Comparison of ENCODE assay signal across 1 cellular context in the genomic region with DNA sequence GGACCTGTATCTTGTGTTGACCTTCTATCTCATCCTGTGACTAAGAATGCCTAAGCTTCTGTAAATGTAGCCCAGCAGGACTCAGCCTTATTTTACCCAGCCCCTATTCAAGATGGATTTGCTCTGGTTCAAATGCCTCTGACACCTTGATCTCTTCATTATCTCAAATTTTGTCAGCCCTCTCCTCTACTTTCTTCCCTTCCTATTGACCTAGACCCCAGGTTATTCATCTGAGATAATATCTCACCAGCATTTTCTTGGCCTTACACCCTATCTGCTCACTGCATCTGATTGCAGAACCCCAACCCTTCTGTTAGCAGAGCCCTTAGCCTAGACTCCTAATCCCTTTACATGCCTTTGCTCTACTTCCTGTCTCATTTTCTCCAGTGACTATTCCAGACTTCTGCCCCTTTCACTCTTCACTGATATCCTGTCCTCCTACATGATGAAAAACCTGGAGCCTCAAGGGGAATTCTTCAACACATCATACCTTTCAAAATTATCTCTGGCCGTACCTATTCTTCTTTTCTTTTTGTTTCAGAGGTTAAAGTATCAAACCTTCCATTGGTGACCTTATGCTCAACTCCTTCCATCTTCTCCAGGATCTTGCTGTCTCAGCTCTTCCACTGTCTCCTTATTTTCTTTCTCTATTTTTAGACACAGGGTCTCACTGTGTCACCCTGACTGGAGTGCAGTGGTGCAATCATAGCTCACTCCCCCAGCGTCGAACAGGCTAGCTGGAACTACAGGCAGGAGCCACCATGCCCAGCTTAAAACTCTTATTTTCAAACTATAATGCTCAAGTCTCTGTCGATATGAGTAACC.
TF ChIP-seq lines count a peak whose summit lies in the region.

No MANE protein-coding gene starts in this region.

TF ChIP-seq in K562, 482 proteins besides CTCF, POLR2A, EP300 and RAD21 (continued from another document and continues in another):
- TF ChIP-seq, protein P1, sequence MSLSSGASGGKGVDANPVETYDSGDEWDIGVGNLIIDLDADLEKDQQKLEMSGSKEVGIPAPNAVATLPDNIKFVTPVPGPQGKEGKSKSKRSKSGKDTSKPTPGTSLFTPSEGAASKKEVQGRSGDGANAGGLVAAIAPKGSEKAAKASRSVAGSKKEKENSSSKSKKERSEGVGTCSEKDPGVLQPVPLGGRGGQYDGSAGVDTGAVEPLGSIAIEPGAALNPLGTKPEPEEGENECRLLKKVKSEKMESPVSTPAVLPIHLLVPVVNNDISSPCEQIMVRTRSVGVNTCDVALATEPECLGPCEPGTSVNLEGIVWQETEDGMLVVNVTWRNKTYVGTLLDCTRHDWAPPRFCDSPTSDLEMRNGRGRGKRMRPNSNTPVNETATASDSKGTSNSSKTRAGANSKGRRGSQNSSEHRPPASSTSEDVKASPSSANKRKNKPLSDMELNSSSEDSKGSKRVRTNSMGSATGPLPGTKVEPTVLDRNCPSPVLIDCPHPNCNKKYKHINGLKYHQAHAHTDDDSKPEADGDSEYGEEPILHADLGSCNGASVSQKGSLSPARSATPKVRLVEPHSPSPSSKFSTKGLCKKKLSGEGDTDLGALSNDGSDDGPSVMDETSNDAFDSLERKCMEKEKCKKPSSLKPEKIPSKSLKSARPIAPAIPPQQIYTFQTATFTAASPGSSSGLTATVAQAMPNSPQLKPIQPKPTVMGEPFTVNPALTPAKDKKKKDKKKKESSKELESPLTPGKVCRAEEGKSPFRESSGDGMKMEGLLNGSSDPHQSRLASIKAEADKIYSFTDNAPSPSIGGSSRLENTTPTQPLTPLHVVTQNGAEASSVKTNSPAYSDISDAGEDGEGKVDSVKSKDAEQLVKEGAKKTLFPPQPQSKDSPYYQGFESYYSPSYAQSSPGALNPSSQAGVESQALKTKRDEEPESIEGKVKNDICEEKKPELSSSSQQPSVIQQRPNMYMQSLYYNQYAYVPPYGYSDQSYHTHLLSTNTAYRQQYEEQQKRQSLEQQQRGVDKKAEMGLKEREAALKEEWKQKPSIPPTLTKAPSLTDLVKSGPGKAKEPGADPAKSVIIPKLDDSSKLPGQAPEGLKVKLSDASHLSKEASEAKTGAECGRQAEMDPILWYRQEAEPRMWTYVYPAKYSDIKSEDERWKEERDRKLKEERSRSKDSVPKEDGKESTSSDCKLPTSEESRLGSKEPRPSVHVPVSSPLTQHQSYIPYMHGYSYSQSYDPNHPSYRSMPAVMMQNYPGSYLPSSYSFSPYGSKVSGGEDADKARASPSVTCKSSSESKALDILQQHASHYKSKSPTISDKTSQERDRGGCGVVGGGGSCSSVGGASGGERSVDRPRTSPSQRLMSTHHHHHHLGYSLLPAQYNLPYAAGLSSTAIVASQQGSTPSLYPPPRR (CRISPR knock-in tag; IDR thresholded peaks at IDR 0.05; ENCODE audit: borderline replicate concordance) = no peak
- TF ChIP-seq, protein P2, sequence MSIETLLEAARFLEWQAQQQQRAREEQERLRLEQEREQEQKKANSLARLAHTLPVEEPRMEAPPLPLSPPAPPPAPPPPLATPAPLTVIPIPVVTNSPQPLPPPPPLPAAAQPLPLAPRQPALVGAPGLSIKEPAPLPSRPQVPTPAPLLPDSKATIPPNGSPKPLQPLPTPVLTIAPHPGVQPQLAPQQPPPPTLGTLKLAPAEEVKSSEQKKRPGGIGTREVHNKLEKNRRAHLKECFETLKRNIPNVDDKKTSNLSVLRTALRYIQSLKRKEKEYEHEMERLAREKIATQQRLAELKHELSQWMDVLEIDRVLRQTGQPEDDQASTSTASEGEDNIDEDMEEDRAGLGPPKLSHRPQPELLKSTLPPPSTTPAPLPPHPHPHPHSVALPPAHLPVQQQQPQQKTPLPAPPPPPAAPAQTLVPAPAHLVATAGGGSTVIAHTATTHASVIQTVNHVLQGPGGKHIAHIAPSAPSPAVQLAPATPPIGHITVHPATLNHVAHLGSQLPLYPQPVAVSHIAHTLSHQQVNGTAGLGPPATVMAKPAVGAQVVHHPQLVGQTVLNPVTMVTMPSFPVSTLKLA (conservative IDR thresholded peaks at IDR 0.05) = no peak
- TF ChIP-seq, protein P3, sequence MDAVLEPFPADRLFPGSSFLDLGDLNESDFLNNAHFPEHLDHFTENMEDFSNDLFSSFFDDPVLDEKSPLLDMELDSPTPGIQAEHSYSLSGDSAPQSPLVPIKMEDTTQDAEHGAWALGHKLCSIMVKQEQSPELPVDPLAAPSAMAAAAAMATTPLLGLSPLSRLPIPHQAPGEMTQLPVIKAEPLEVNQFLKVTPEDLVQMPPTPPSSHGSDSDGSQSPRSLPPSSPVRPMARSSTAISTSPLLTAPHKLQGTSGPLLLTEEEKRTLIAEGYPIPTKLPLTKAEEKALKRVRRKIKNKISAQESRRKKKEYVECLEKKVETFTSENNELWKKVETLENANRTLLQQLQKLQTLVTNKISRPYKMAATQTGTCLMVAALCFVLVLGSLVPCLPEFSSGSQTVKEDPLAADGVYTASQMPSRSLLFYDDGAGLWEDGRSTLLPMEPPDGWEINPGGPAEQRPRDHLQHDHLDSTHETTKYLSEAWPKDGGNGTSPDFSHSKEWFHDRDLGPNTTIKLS (IDR thresholded peaks at IDR 0.05; ENCODE audit: borderline replicate concordance, low read depth) = no peak
- TF ChIP-seq ZNF197 (CRISPR knock-in tag; IDR thresholded peaks at IDR 0.05; ENCODE audit: low read depth) (no peak; the same call in 1 of the 2 replicates), NR2F6 (CRISPR knock-in tag; IDR thresholded peaks at IDR 0.05) (peak; percentile 87), ZNF696 (CRISPR knock-in tag; conservative IDR thresholded peaks at IDR 0.05) (peak; percentile 77; the same call in 1 of the 2 replicates), HNRNPL (IDR thresholded peaks at IDR 0.05; ENCODE audit: low read depth, low read length) (no peak), ZFPM2 (CRISPR knock-in tag; IDR thresholded peaks at IDR 0.05) (peak; percentile 26; the same call in 1 of the 2 replicates), HMGN3 (IDR thresholded peaks at IDR 0.05; ENCODE audit: borderline replicate concordance, extremely low read depth, insufficient read length, low read depth, low read length) (no peak), PHF21A (IDR thresholded peaks at IDR 0.05; ENCODE audit: borderline replicate concordance, low read depth) (no peak), ARNT (IDR thresholded peaks at IDR 0.05) (no peak), ZNF764 (CRISPR knock-in tag; IDR thresholded peaks at IDR 0.05; ENCODE audit: low read depth) (no peak), PHF8 (IDR thresholded peaks at IDR 0.05; ENCODE audit: borderline replicate concordance, low read length) (no peak), MCM5 (IDR thresholded peaks at IDR 0.05; ENCODE audit: low read depth) (no peak), POLR2B (IDR thresholded peaks at IDR 0.05; ENCODE audit: low read depth, partially characterized antibody) (no peak), ETV6 (IDR thresholded peaks at IDR 0.05; ENCODE audit: borderline replicate concordance in 1 of 2, low read depth in 2 of 2, low read length in 1 of 2) (no peak), ETV6 (CRISPR knock-in tag; IDR thresholded peaks at IDR 0.05; ENCODE audit: borderline replicate concordance) (no peak), ZNF695 (CRISPR knock-in tag; IDR thresholded peaks at IDR 0.05) (peak; percentile 91), NCOA4 (IDR thresholded peaks at IDR 0.05; ENCODE audit: partially characterized antibody) (no peak), GATA2 (CRISPR knock-in tag; IDR thresholded peaks at IDR 0.05) (peak; percentile 48), TCF7L2 (IDR thresholded peaks at IDR 0.05; ENCODE audit: low read depth, low read length) (no peak), ILF3 (IDR thresholded peaks at IDR 0.05; ENCODE audit: borderline replicate concordance) (no peak), HCFC1 (IDR thresholded peaks at IDR 0.05; ENCODE audit: low read depth, low read length) (no peak), PHF20 (IDR thresholded peaks at IDR 0.05; ENCODE audit: partially characterized antibody) (no peak), XRCC5 (IDR thresholded peaks at IDR 0.05; ENCODE audit: low read depth, low read length) (no peak), CCAR2 (IDR thresholded peaks at IDR 0.05; ENCODE audit: low read depth, low read length) (no peak), ZNF184 (CRISPR knock-in tag; IDR thresholded peaks at IDR 0.05) (no peak), XRCC4 (IDR thresholded peaks at IDR 0.05; ENCODE audit: extremely low read depth, insufficient read depth, insufficient read length) (no peak), RFX5 (IDR thresholded peaks at IDR 0.05; ENCODE audit: low read depth, low read length) (no peak), RBFOX2 (IDR thresholded peaks at IDR 0.05; ENCODE audit: low read depth, low read length) (peak; percentile 32; the same call in 1 of the 2 replicates), TCFL5 (CRISPR knock-in tag; conservative IDR thresholded peaks at IDR 0.05) (peak; percentile 77; the same call in 1 of the 2 replicates), FOXJ2 (tag; IDR thresholded peaks at IDR 0.05) (no peak), ZNF384 (IDR thresholded peaks at IDR 0.05; ENCODE audit: low read depth, low read length) (no peak), ZFX (CRISPR knock-in tag; IDR thresholded peaks at IDR 0.05) (no peak)
- TF ChIP-seq, protein P4, sequence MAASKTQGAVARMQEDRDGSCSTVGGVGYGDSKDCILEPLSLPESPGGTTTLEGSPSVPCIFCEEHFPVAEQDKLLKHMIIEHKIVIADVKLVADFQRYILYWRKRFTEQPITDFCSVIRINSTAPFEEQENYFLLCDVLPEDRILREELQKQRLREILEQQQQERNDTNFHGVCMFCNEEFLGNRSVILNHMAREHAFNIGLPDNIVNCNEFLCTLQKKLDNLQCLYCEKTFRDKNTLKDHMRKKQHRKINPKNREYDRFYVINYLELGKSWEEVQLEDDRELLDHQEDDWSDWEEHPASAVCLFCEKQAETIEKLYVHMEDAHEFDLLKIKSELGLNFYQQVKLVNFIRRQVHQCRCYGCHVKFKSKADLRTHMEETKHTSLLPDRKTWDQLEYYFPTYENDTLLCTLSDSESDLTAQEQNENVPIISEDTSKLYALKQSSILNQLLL (CRISPR knock-in tag; IDR thresholded peaks at IDR 0.05; ENCODE audit: borderline replicate concordance) = no peak
- TF ChIP-seq, protein P5, sequence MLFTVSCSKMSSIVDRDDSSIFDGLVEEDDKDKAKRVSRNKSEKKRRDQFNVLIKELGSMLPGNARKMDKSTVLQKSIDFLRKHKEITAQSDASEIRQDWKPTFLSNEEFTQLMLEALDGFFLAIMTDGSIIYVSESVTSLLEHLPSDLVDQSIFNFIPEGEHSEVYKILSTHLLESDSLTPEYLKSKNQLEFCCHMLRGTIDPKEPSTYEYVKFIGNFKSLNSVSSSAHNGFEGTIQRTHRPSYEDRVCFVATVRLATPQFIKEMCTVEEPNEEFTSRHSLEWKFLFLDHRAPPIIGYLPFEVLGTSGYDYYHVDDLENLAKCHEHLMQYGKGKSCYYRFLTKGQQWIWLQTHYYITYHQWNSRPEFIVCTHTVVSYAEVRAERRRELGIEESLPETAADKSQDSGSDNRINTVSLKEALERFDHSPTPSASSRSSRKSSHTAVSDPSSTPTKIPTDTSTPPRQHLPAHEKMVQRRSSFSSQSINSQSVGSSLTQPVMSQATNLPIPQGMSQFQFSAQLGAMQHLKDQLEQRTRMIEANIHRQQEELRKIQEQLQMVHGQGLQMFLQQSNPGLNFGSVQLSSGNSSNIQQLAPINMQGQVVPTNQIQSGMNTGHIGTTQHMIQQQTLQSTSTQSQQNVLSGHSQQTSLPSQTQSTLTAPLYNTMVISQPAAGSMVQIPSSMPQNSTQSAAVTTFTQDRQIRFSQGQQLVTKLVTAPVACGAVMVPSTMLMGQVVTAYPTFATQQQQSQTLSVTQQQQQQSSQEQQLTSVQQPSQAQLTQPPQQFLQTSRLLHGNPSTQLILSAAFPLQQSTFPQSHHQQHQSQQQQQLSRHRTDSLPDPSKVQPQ (CRISPR knock-in tag; IDR thresholded peaks at IDR 0.05; ENCODE audit: borderline replicate concordance) = peak; percentile 84; the same call in 1 of the 2 replicates
- TF ChIP-seq, protein P6, sequence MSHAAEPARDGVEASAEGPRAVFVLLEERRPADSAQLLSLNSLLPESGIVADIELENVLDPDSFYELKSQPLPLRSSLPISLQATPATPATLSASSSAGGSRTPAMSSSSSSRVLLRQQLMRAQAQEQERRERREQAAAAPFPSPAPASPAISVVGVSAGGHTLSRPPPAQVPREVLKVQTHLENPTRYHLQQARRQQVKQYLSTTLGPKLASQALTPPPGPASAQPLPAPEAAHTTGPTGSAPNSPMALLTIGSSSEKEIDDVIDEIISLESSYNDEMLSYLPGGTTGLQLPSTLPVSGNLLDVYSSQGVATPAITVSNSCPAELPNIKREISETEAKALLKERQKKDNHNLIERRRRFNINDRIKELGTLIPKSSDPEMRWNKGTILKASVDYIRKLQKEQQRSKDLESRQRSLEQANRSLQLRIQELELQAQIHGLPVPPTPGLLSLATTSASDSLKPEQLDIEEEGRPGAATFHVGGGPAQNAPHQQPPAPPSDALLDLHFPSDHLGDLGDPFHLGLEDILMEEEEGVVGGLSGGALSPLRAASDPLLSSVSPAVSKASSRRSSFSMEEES (CRISPR knock-in tag; IDR thresholded peaks at IDR 0.05) = peak; percentile 60
- TF ChIP-seq, protein P7, sequence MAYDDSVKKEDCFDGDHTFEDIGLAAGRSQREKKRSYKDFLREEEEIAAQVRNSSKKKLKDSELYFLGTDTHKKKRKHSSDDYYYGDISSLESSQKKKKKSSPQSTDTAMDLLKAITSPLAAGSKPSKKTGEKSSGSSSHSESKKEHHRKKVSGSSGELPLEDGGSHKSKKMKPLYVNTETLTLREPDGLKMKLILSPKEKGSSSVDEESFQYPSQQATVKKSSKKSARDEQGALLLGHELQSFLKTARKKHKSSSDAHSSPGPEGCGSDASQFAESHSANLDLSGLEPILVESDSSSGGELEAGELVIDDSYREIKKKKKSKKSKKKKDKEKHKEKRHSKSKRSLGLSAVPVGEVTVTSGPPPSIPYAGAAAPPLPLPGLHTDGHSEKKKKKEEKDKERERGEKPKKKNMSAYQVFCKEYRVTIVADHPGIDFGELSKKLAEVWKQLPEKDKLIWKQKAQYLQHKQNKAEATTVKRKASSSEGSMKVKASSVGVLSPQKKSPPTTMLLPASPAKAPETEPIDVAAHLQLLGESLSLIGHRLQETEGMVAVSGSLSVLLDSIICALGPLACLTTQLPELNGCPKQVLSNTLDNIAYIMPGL (CRISPR knock-in tag; IDR thresholded peaks at IDR 0.05) = no peak
- TF ChIP-seq, protein P8, sequence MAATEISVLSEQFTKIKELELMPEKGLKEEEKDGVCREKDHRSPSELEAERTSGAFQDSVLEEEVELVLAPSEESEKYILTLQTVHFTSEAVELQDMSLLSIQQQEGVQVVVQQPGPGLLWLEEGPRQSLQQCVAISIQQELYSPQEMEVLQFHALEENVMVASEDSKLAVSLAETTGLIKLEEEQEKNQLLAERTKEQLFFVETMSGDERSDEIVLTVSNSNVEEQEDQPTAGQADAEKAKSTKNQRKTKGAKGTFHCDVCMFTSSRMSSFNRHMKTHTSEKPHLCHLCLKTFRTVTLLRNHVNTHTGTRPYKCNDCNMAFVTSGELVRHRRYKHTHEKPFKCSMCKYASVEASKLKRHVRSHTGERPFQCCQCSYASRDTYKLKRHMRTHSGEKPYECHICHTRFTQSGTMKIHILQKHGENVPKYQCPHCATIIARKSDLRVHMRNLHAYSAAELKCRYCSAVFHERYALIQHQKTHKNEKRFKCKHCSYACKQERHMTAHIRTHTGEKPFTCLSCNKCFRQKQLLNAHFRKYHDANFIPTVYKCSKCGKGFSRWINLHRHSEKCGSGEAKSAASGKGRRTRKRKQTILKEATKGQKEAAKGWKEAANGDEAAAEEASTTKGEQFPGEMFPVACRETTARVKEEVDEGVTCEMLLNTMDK (IDR thresholded peaks at IDR 0.05; ENCODE audit: borderline replicate concordance, insufficient read depth, low read depth, low read length, poor library complexity, severe bottlenecking) = no peak
